8 cellular contexts compared by ENCODE assay signal in the genomic region with DNA sequence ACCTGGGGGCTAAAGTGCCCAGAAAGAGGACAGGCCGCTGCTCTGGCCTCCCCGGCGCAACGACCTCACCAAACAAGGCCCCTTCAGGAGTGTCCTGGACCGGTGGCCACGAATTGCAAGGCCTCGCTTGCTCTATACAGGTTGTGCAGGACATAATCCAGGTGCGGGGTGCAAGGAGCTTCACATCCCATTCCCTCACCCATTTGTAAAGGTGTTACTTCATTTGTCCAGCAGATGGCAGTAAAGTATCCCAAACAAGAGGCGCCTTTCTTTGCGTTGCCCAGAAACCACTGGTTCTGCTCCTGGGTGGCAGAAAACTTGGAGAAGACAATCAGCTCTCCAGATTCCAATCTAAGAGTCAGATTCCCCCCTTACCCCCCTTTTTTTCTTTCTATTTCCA. TPM values are rescaled to one million over a fixed set of nuclear protein-coding genes. Genes with fewer than 3 reads are reported as not detected.
A peak's percentile ranks its signal among the peaks of the same experiment; 100 is the strongest.
DNase-seq lines count a peak whose midpoint lies in the region; ATAC-seq and TF ChIP-seq lines count a peak whose summit lies in the region.

No MANE protein-coding gene starts in this region.

- peak; percentile 65 for ATAC-seq in activated CD8-positive, alpha-beta memory T cell treated with anti-CD3 and anti-CD28 coated beads, Interleukin-2, amount 10 ng/mL, durations not matched to agents 7 days and 5 days
- ATAC-seq in IMR-90 (ENCODE audit: low read depth) = peak; percentile 90
- peak; percentile 72 for ATAC-seq in PC-3
- ATAC-seq in left colon = peak; percentile 74

- dilution Hi-C loops in IMR-90 (cut with HindIII; ENCODE audit: low sequenced_read_pairs, unreplicated experiment) = no loop called here

- H3K4me2 ChIP-seq in IMR-90 (ENCODE audit: low read depth, low read length) (no peak overlapping the region), PC-3 (ENCODE audit: low read length) (no peak overlapping the region)

- H3K4me1 ChIP-seq in IMR-90 (ENCODE audit: control insufficient read depth, insufficient read depth, low read length) (no peaks in the 10 kb centered on the region), PC-3 (ENCODE audit: insufficient read depth, low read length) (no peaks in the 10 kb centered on the region), testis (no peaks in the 10 kb centered on the region)

- H3K4me3 ChIP-seq in IMR-90 (ENCODE audit: insufficient read depth, low read depth, low read length) = no peak overlapping the region
- no peak overlapping the region for H3K4me3 ChIP-seq in PC-3 (ENCODE audit: low read length)
- H3K4me3 ChIP-seq in testis = no peak overlapping the region

- H4K20me1 ChIP-seq in IMR-90 (ENCODE audit: insufficient read depth, low read length) (no peaks in the 10 kb centered on the region), PC-3 (ENCODE audit: low read length) (no peaks in the 10 kb centered on the region)

- no peak overlapping the region for H2AFZ ChIP-seq in IMR-90 (replicated peaks; ENCODE audit: low read length, poor library complexity)
- H2AFZ ChIP-seq in PC-3 (ENCODE audit: low read length) = no peak overlapping the region

- H4K91ac ChIP-seq in IMR-90 (ENCODE audit: insufficient read depth, low read depth, low read length) = no peak overlapping the region

- peak; percentile 52 for DNase-seq in activated CD8-positive, alpha-beta memory T cell treated with anti-CD3 and anti-CD28 coated beads, Interleukin-2, amount 10 ng/mL, durations not matched to agents 7 days and 5 days
- DNase-seq in activated CD8-positive, alpha-beta memory T cell treated with anti-CD3 and anti-CD28 coated beads, Interleukin-2, amount 50 U/mL, for 48 hours = no peak
- peak; percentile 68 for DNase-seq in IMR-90
- DNase-seq in PC-3 = peak; percentile 82
- DNase-seq in cerebellar cortex (ENCODE audit: low spot score) = peak; percentile 88
- DNase-seq in left colon = no peak
- peak; percentile 60 for DNase-seq in testis
- no peak for DNase-seq in cortex of kidney (lab: John Stamatoyannopoulos, UW)

- peaks cover 20% of the 10 kb centered on the region for H3K27me3 ChIP-seq in IMR-90 (ENCODE audit: control insufficient read depth, insufficient read depth, low read length)
- peaks cover 5% of the 10 kb centered on the region; the same call in 1 of the 2 replicates for H3K27me3 ChIP-seq in PC-3 (ENCODE audit: low read length)
- no peaks in the 10 kb centered on the region for H3K27me3 ChIP-seq in testis

- H3K4me1 Mint-ChIP-seq in activated CD8-positive, alpha-beta memory T cell treated with anti-CD3 and anti-CD28 coated beads, Interleukin-2, amount 10 ng/mL, durations not matched to agents 7 days and 5 days = no peaks in the 10 kb centered on the region

- H3K56ac ChIP-seq in IMR-90 (ENCODE audit: extremely low read depth, insufficient read depth, low read length) = no peak overlapping the region

- no peak overlapping the region for H3K4ac ChIP-seq in IMR-90 (ENCODE audit: low read depth, low read length)

- H4K5ac ChIP-seq in IMR-90 (ENCODE audit: low read depth, low read length) = no peak overlapping the region

- no peaks in the 10 kb centered on the region for H3K79me1 ChIP-seq in IMR-90 (ENCODE audit: low read depth in 1 of 2, low read length in 2 of 2)

- H3F3A ChIP-seq in PC-3 (ENCODE audit: low read length, unreplicated experiment) = no peaks in the 10 kb centered on the region

- H3K18ac ChIP-seq in IMR-90 (ENCODE audit: low read depth, low read length) = no peak overlapping the region

- H3K36me3 Mint-ChIP-seq in activated CD8-positive, alpha-beta memory T cell treated with anti-CD3 and anti-CD28 coated beads, Interleukin-2, amount 10 ng/mL, durations not matched to agents 7 days and 5 days = no peaks in the 10 kb centered on the region

- H3K9me2 ChIP-seq in PC-3 (replicated peaks; ENCODE audit: low read length) = no peaks in the 10 kb centered on the region

- CTCF ChIA-PET in activated CD8-positive, alpha-beta memory T cell treated with anti-CD3 and anti-CD28 coated beads, Interleukin-2, amount 10 ng/mL, durations not matched to agents 7 days and 5 days (lab: Charles Lee) = interaction anchor here (0.7 to 20.4 kb wide), 41 partner anchors 9 to 661 kb away, joined by 3 to 622 read pairs (median 4); no protein-coding TSS in a partner anchor
- CTCF ChIA-PET in IMR-90 (lab: Yijun Ruan, JAX) (interaction anchor here (0.7 to 1.8 kb wide), 13 partner anchors 8 to 661 kb away, joined by 3 to 11 read pairs (median 6); no protein-coding TSS in a partner anchor), PC-3 (lab: Charles Lee) (interaction anchor here (0.5 to 1.3 kb wide), 9 partner anchors 19 to 903 kb away, joined by 3 to 22 read pairs (median 5); no protein-coding TSS in a partner anchor)

- no peaks in the 10 kb centered on the region for H3K9me3 Mint-ChIP-seq in activated CD8-positive, alpha-beta memory T cell treated with anti-CD3 and anti-CD28 coated beads, Interleukin-2, amount 10 ng/mL, durations not matched to agents 7 days and 5 days (ENCODE audit: low read depth)

- H3K14ac ChIP-seq in IMR-90 (replicated peaks; ENCODE audit: low read depth, low read length) = no peak overlapping the region

- no peaks in the 10 kb centered on the region for H3K9me3 ChIP-seq in IMR-90 (ENCODE audit: control insufficient read depth, insufficient read depth, low read length)
- H3K9me3 ChIP-seq in PC-3 (ENCODE audit: low read length) = no peaks in the 10 kb centered on the region
- H3K9me3 ChIP-seq in testis = no peaks in the 10 kb centered on the region

- H3K36me3 ChIP-seq in IMR-90 (ENCODE audit: control insufficient read depth, insufficient read depth, low read length) = no peaks in the 10 kb centered on the region
- H3K36me3 ChIP-seq in PC-3 (ENCODE audit: low read depth, low read length) = no peaks in the 10 kb centered on the region
- no peaks in the 10 kb centered on the region for H3K36me3 ChIP-seq in testis (ENCODE audit: low read depth, missing control alignments)

- peaks cover 42% of the 10 kb centered on the region for H3K27me3 Mint-ChIP-seq in activated CD8-positive, alpha-beta memory T cell treated with anti-CD3 and anti-CD28 coated beads, Interleukin-2, amount 10 ng/mL, durations not matched to agents 7 days and 5 days

- no peak overlapping the region for H3K9ac ChIP-seq in IMR-90 (ENCODE audit: low read depth, low read length)
- H3K9ac ChIP-seq in PC-3 (ENCODE audit: low read length) = no peak overlapping the region

- peak; percentile 87 for TF ChIP-seq RAD21 in IMR-90 (IDR thresholded peaks at IDR 0.05; ENCODE audit: low read length)

- H2AK5ac ChIP-seq in IMR-90 (ENCODE audit: low read depth, low read length) = no peak overlapping the region

- no peak overlapping the region for H2BK120ac ChIP-seq in IMR-90 (ENCODE audit: low read depth, low read length)

- H3K23ac ChIP-seq in IMR-90 (ENCODE audit: low read depth, low read length) = no peak overlapping the region

- peak; percentile 82 for TF ChIP-seq CTCF in IMR-90 (conservative IDR thresholded peaks at IDR 0.05; ENCODE audit: low read depth, low read length)
- peak; percentile 74 for TF ChIP-seq CTCF in PC-3 (conservative IDR thresholded peaks at IDR 0.05; ENCODE audit: low read depth, low read length)
- TF ChIP-seq CTCF in testis (IDR thresholded peaks at IDR 0.05) = peak; percentile 80 to 87 (median 83)

- H2BK5ac ChIP-seq in IMR-90 (ENCODE audit: low read depth, low read length, poor library complexity, severe bottlenecking) = no peak overlapping the region

- BruUV-seq in IMR-90 (replicated peaks; lab: Mats Ljungman, UMichigan) (no TSS peak), PC-3 (replicated peaks; lab: Mats Ljungman, UMichigan) (no TSS peak)

- in situ Hi-C loops in IMR-90 (cut with MboI; ENCODE audit: low sequenced_read_pairs) = loop anchor here (10.0 kb wide), 1 partner anchor 214 kb away; no protein-coding TSS in a partner anchor

- no peak overlapping the region for H4K8ac ChIP-seq in IMR-90 (ENCODE audit: low read depth in 2 of 2, low read length in 2 of 2)

- H3K27ac ChIP-seq in IMR-90 (ENCODE audit: insufficient read depth, low read length) (no peak overlapping the region), PC-3 (ENCODE audit: low read length) (no peak overlapping the region), testis (no peak overlapping the region)

- H2BK20ac ChIP-seq in IMR-90 (ENCODE audit: low read depth, low read length) = no peak overlapping the region

- intact Hi-C loops in IMR-90 (cut with micrococcal nuclease) = loop anchor here (1.0 kb wide), 2 partner anchors 183 to 222 kb away; no protein-coding TSS in a partner anchor
- intact Hi-C loops in PC-3 (cut with micrococcal nuclease) = loop anchor here (1.0 to 5.0 kb wide), 3 partner anchors 142 to 222 kb away; no protein-coding TSS in a partner anchor
- intact Hi-C loops in left colon (cut with DNase I, micrococcal nuclease) = loop anchor here in 1 of 2 donors (2.0 to 5.0 kb wide), 2 partner anchors 182 to 222 kb away; no protein-coding TSS in a partner anchor
- intact Hi-C loops in testis (cut with DNase I; ENCODE audit: low total_unique reads) = no loop called here

- WGBS in IMR-90 (ENCODE audit: extremely low coverage in 2 of 2, insufficient read length in 1 of 2), 2 experiments = 0% methylated on average over 6 of the region's 10 CpGs; no CpG with 5 or more reads in 1 of the 2 experiments
- 17 to 27% methylated on average over 10 of the region's 10 CpGs for WGBS in testis, 2 donors

- no peaks in the 10 kb centered on the region for H3K9me1 ChIP-seq in IMR-90 (ENCODE audit: insufficient read depth, low read length)

- H2BK15ac ChIP-seq in IMR-90 (ENCODE audit: low read depth, low read length) = no peak overlapping the region

- H3K4me3 Mint-ChIP-seq in activated CD8-positive, alpha-beta memory T cell treated with anti-CD3 and anti-CD28 coated beads, Interleukin-2, amount 10 ng/mL, durations not matched to agents 7 days and 5 days = no peak overlapping the region

- no peak for TF ChIP-seq POLR2A in IMR-90 (IDR thresholded peaks at IDR 0.05; ENCODE audit: low read depth, low read length)
- no peak for TF ChIP-seq POLR2A in testis (IDR thresholded peaks at IDR 0.05)

- no peaks in the 10 kb centered on the region for H3K79me2 ChIP-seq in PC-3 (ENCODE audit: low read length)

- POLR2A ChIA-PET in IMR-90 (lab: Charles Lee; ENCODE audit: unreplicated experiment) (no interaction called here), PC-3 (lab: Charles Lee; ENCODE audit: unreplicated experiment) (no interaction called here)

- H2AK9ac ChIP-seq in IMR-90 (replicated peaks; ENCODE audit: low read depth, low read length, poor library complexity) = no peak overlapping the region

- no peak overlapping the region for H3K27ac Mint-ChIP-seq in activated CD8-positive, alpha-beta memory T cell treated with anti-CD3 and anti-CD28 coated beads, Interleukin-2, amount 10 ng/mL, durations not matched to agents 7 days and 5 days

TF ChIP-seq in IMR-90, 13 proteins besides CTCF, POLR2A, EP300 and RAD21 (continues in another document):
- TF ChIP-seq SMC3 (IDR thresholded peaks at IDR 0.05; ENCODE audit: low read depth, low read length) = peak; percentile 95

RNA-seq across cellular contexts. Expression of gene PRDM11, which starts 35.9 kb away (rescaled TPM):
- 1 to 10 TPM; 2.5 to 4.6 TPM for total RNA-seq in activated CD8-positive, alpha-beta memory T cell treated with anti-CD3 and anti-CD28 coated beads, Interleukin-2, amount 10 ng/mL, durations not matched to agents 7 days and 5 days
- 1.7 and 2.2 TPM in 2 replicates for total RNA-seq in IMR-90 (2012; rRNA removed)
- 2.2 and 2.7 TPM in 2 replicates for polyA plus RNA-seq in IMR-90 (2012; rRNA removed)
- 1.4 and 2.7 TPM in 2 replicates for polyA plus RNA-seq in IMR-90 (2012; cell fraction: cytosol; rRNA removed)
- 4.6 and 5.9 TPM in 2 replicates for polyA plus RNA-seq in IMR-90 (2012; cell fraction: nucleus; rRNA removed; ENCODE audit: low replicate concordance)
- total RNA-seq in PC-3 (2014; rRNA removed) = 5.0 and 6.3 TPM in 2 replicates
- 1 to 10 TPM; 6.6 to 9.7 TPM for total RNA-seq in left colon
- 10 to 100 TPM; 13.6 to 15.9 TPM for total RNA-seq in testis
- polyA plus RNA-seq in testis (ENCODE audit: insufficient read depth, low read depth, low replicate concordance) = 6.4 TPM

Comparison
In these comparisons a context has a peak if more than half of its experiments do, and no peak if none do; other contexts are left out.
1. DNase-seq: peak in activated CD8-positive, alpha-beta memory T cell treated with anti-CD3 and anti-CD28 coated beads, Interleukin-2, amount 10 ng/mL, durations not matched to agents 7 days and 5 days (single experiment), IMR-90 (single experiment), PC-3 (single experiment), cerebellar cortex (single experiment) and testis (single experiment); none in activated CD8-positive, alpha-beta memory T cell treated with anti-CD3 and anti-CD28 coated beads, Interleukin-2, amount 50 U/mL, for 48 hours (single experiment), left colon (0 of 2) and cortex of kidney (single experiment).
2. Peak in every context shown above with its lines, with median percentiles within 50 percentile points of each other: ATAC-seq and CTCF ChIP-seq.